Comparison of ENCODE assay signal across 29 cellular contexts in genomic region chr12:39105111-39105510, GRCh38.
"Had no signal": no experiment of that assay in that cellular context is flagged by ENCODE, and none has a peak within 500 bp of the region (broad histone marks: within the 10 kb centered on the region; RNA-seq: fewer than 3 reads in every experiment).

No MANE protein-coding gene starts in this region.

- H3K9me3 Mint-ChIP-seq: activated B cell treated with CpG ODN at 0.5 μM for 24 hours; activated CD4-positive, alpha-beta memory T cell treated with anti-CD3 and anti-CD28 coated beads, Interleukin-2, amount 10 ng/mL, durations not matched to agents 7 days and 5 days; activated naive CD4-positive, alpha-beta T cell treated with anti-CD3 and anti-CD28 coated beads, Interleukin-2, amount 10 ng/mL, durations not matched to agents 7 days and 5 days; activated naive CD8-positive, alpha-beta T cell treated with anti-CD3 and anti-CD28 coated beads for 36 hours; activated T-cell treated with anti-CD3 and anti-CD28 coated beads, Interleukin-2, amount 50 U/mL, for 72 hours; activated T-helper 2 cell treated with anti-CD3 and anti-CD28 coated beads, Interferon-gamma antibody, Interleukin-2, Interleukin-4, amounts not matched to agents 10 μg/mL and 5 μg/mL and 100 μg/mL, durations not matched to agents 14 hours and 24 hours and 36 hours; T-helper 1 cell treated with Interleukin-12 subunit alpha and Interleukin-12 subunit beta and Interleukin-4 antibody, amounts not matched to agents 30 μg/mL and 1 μg/mL, for 36 hours had no signal

- H3K36me3 Mint-ChIP-seq: activated naive CD4-positive, alpha-beta T cell treated with anti-CD3 and anti-CD28 coated beads, Interleukin-2, amount 10 ng/mL, durations not matched to agents 7 days and 5 days; activated naive CD8-positive, alpha-beta T cell treated with anti-CD3 and anti-CD28 coated beads for 36 hours; brain had no signal

- H3K4me3 Mint-ChIP-seq: activated B cell treated with CpG ODN at 0.5 μM for 24 hours; activated CD4-positive, alpha-beta memory T cell treated with anti-CD3 and anti-CD28 coated beads, Interleukin-2, amount 10 ng/mL, durations not matched to agents 7 days and 5 days; activated naive CD4-positive, alpha-beta T cell treated with anti-CD3 and anti-CD28 coated beads, Interleukin-2, amount 10 ng/mL, durations not matched to agents 7 days and 5 days; activated naive CD8-positive, alpha-beta T cell treated with anti-CD3 and anti-CD28 coated beads for 36 hours; activated T-cell treated with anti-CD3 and anti-CD28 coated beads, Interleukin-2, amount 50 U/mL, for 72 hours; brain; T-helper 1 cell treated with Interleukin-12 subunit alpha and Interleukin-12 subunit beta and Interleukin-4 antibody, amounts not matched to agents 30 μg/mL and 1 μg/mL, for 36 hours had no signal

- H3K27ac ChIP-seq: cardiac muscle cell, Peyer's patch, RWPE1, SJCRH30 had no signal

- H3K4me3 ChIP-seq: cardiac muscle cell, MG63, Peyer's patch, SJCRH30 had no signal

- H3K27me3 ChIP-seq: cardiac muscle cell, MG63, Peyer's patch, SJCRH30 had no signal

- H3K9me3 ChIP-seq: MG63, Peyer's patch, SJCRH30 had no signal

- ATAC-seq: activated T-cell treated with anti-CD3 and anti-CD28 coated beads, Interleukin-2, amount 50 U/mL, for 72 hours had no signal

- H3K4me1 ChIP-seq: Peyer's patch, SJCRH30 had no signal

- DNase-seq: activated B cell treated with CpG ODN at 0.5 μM for 24 hours; activated CD4-positive, alpha-beta memory T cell treated with anti-CD3 and anti-CD28 coated beads, Interleukin-2, amount 10 ng/mL, durations not matched to agents 7 days and 5 days; activated CD4-positive, alpha-beta T cell treated with anti-CD3 and anti-CD28 coated beads, Interleukin-2, amount 50 U/mL, for 1 hour; activated gamma-delta T cell treated with Interleukin-2 at 50 U/mL for 16 hours; activated naive CD4-positive, alpha-beta T cell treated with anti-CD3 and anti-CD28 coated beads, Interleukin-2, amount 10 ng/mL, durations not matched to agents 7 days and 5 days; activated naive CD8-positive, alpha-beta T cell treated with anti-CD3 and anti-CD28 coated beads for 36 hours; activated T-cell treated with anti-CD3 and anti-CD28 coated beads for 4 hours; activated T-cell treated with anti-CD3 and anti-CD28 coated beads, Interleukin-2, amount 50 U/mL, for 72 hours; anterior cingulate cortex; MG63; MV-4-11; NCI-H1092 treated with DMSO at 0.1 percent for 48 hours; NCI-H1417 treated with DMSO at 0.1 percent for 48 hours; NCI-H1694; NCI-H2029; NCI-H2107; NCI-H2171 treated with DMSO at 0.1 percent for 48 hours; NCI-H345; NCI-H510A; NCI-H526 treated with DMSO at 0.1 percent for 48 hours; NCI-H82; Peyer's patch; Right ventricle myocardium superior; SJCRH30 had no signal

- H3K27ac Mint-ChIP-seq: activated B cell treated with CpG ODN at 0.5 μM for 24 hours; activated CD4-positive, alpha-beta memory T cell treated with anti-CD3 and anti-CD28 coated beads, Interleukin-2, amount 10 ng/mL, durations not matched to agents 7 days and 5 days; activated naive CD4-positive, alpha-beta T cell treated with anti-CD3 and anti-CD28 coated beads, Interleukin-2, amount 10 ng/mL, durations not matched to agents 7 days and 5 days; activated naive CD8-positive, alpha-beta T cell treated with anti-CD3 and anti-CD28 coated beads for 36 hours; activated T-cell treated with anti-CD3 and anti-CD28 coated beads, Interleukin-2, amount 50 U/mL, for 72 hours; activated T-helper 2 cell treated with anti-CD3 and anti-CD28 coated beads, Interferon-gamma antibody, Interleukin-2, Interleukin-4, amounts not matched to agents 10 μg/mL and 5 μg/mL and 100 μg/mL, durations not matched to agents 14 hours and 24 hours and 36 hours; brain; T-helper 1 cell treated with Interleukin-12 subunit alpha and Interleukin-12 subunit beta and Interleukin-4 antibody, amounts not matched to agents 30 μg/mL and 1 μg/mL, for 36 hours had no signal

- H3K27me3 Mint-ChIP-seq: activated B cell treated with CpG ODN at 0.5 μM for 24 hours; activated CD4-positive, alpha-beta memory T cell treated with anti-CD3 and anti-CD28 coated beads, Interleukin-2, amount 10 ng/mL, durations not matched to agents 7 days and 5 days; activated naive CD4-positive, alpha-beta T cell treated with anti-CD3 and anti-CD28 coated beads, Interleukin-2, amount 10 ng/mL, durations not matched to agents 7 days and 5 days had no signal

- H3K36me3 ChIP-seq: cardiac muscle cell, MG63, Peyer's patch, SJCRH30 had no signal

- H3K4me1 Mint-ChIP-seq: activated B cell treated with CpG ODN at 0.5 μM for 24 hours; activated CD4-positive, alpha-beta memory T cell treated with anti-CD3 and anti-CD28 coated beads, Interleukin-2, amount 10 ng/mL, durations not matched to agents 7 days and 5 days; activated naive CD4-positive, alpha-beta T cell treated with anti-CD3 and anti-CD28 coated beads, Interleukin-2, amount 10 ng/mL, durations not matched to agents 7 days and 5 days; activated naive CD8-positive, alpha-beta T cell treated with anti-CD3 and anti-CD28 coated beads for 36 hours had no signal
